Comparison of ENCODE assay signal across 1 cellular context in genomic region chr17:60036796-60037677, GRCh38.
A peak's percentile ranks its signal among the peaks of the same experiment; 100 is the strongest.
TF ChIP-seq lines count a peak whose summit lies in the region.

No MANE protein-coding gene starts in this region.

TF ChIP-seq in K562, 482 proteins besides CTCF, POLR2A, EP300 and RAD21 (continued from another document and continues in another):
- peak; percentile 43; the same call in 1 of the 2 replicates for TF ChIP-seq ZBTB33 (CRISPR knock-in tag; IDR thresholded peaks at IDR 0.05)
- TF ChIP-seq TOE1 (IDR thresholded peaks at IDR 0.05; ENCODE audit: borderline replicate concordance): 0 out of 2 replicates have a peak, but pooled peaks have one; percentile 11
- no peak for TF ChIP-seq TOE1 (CRISPR knock-in tag; IDR thresholded peaks at IDR 0.05; ENCODE audit: borderline replicate concordance, low read depth)
- TF ChIP-seq CHD7 (IDR thresholded peaks at IDR 0.05; ENCODE audit: low read depth, low read length): no peak
- no peak for TF ChIP-seq PURB (CRISPR knock-in tag; IDR thresholded peaks at IDR 0.05; ENCODE audit: low read depth)
- TF ChIP-seq E2F6 (IDR thresholded peaks at IDR 0.05; ENCODE audit: borderline replicate concordance in 1 of 2, extremely low read depth in 1 of 2, insufficient read depth in 1 of 2, insufficient read length in 1 of 2, low read depth in 1 of 2, low read length in 1 of 2, poor library complexity in 1 of 2, severe bottlenecking in 1 of 2): peak; percentile 53 to 89
- TF ChIP-seq HDAC1 (IDR thresholded peaks at IDR 0.05): no peak
- 0 out of 2 replicates have a peak, but pooled peaks have one; percentile 39 for TF ChIP-seq TCF7 (IDR thresholded peaks at IDR 0.05; ENCODE audit: borderline replicate concordance)
- TF ChIP-seq FOSL1 (tag; conservative IDR thresholded peaks at IDR 0.05): no peak
- no peak for TF ChIP-seq MYC (IDR thresholded peaks at IDR 0.05; ENCODE audit: low read depth, low read length)
- TF ChIP-seq MYC (CRISPR knock-in tag; IDR thresholded peaks at IDR 0.05; ENCODE audit: borderline replicate concordance, low read depth): no peak
- TF ChIP-seq E2F4 (CRISPR knock-in tag; IDR thresholded peaks at IDR 0.05; ENCODE audit: low read depth): no peak; the same call in 1 of the 2 replicates
- no peak for TF ChIP-seq HMG20B (CRISPR knock-in tag; IDR thresholded peaks at IDR 0.05)
- peak; percentile 31; the same call in 1 of the 2 replicates for TF ChIP-seq CXXC5 (CRISPR knock-in tag; IDR thresholded peaks at IDR 0.05)
- no peak for TF ChIP-seq TARDBP (IDR thresholded peaks at IDR 0.05)
- TF ChIP-seq FOXA3 (CRISPR knock-in tag; conservative IDR thresholded peaks at IDR 0.05 in 1 of 2, IDR thresholded peaks at IDR 0.05 in 1 of 2): peak in 1 of 2 experiments; percentile 33; a peak in 1 of 4 replicates
- 0 out of 2 replicates have a peak, but pooled peaks have one; percentile 41 for TF ChIP-seq FOXK1 (CRISPR knock-in tag; IDR thresholded peaks at IDR 0.05; ENCODE audit: borderline replicate concordance)
- peak; percentile 63; the same call in 1 of the 2 replicates for TF ChIP-seq STAG1 (CRISPR knock-in tag; IDR thresholded peaks at IDR 0.05; ENCODE audit: borderline replicate concordance)
- no peak for TF ChIP-seq ZNF764 (CRISPR knock-in tag; IDR thresholded peaks at IDR 0.05; ENCODE audit: low read depth)
- no peak for TF ChIP-seq MTA1 (IDR thresholded peaks at IDR 0.05; ENCODE audit: borderline replicate concordance)
- no peak for TF ChIP-seq ZNF408 (CRISPR knock-in tag; IDR thresholded peaks at IDR 0.05; ENCODE audit: low read depth)
- TF ChIP-seq MXI1 (IDR thresholded peaks at IDR 0.05; ENCODE audit: low read depth, low read length): no peak
- peak; percentile 29; the same call in 1 of the 2 replicates for TF ChIP-seq JUND (IDR thresholded peaks at IDR 0.05; ENCODE audit: borderline replicate concordance, low read depth, low read length)
- peak; percentile 34; the same call in 1 of the 3 replicates for TF ChIP-seq JUND (tag; IDR thresholded peaks at IDR 0.05; ENCODE audit: borderline replicate concordance, low read depth, low read length)
- no peak for TF ChIP-seq NFRKB (IDR thresholded peaks at IDR 0.05; ENCODE audit: low read depth)
- peak; percentile 19; the same call in 1 of the 2 replicates for TF ChIP-seq ATF7 (IDR thresholded peaks at IDR 0.05)
- no peak for TF ChIP-seq ZBTB9 (CRISPR knock-in tag; IDR thresholded peaks at IDR 0.05)
- TF ChIP-seq XRCC5 (IDR thresholded peaks at IDR 0.05; ENCODE audit: low read depth, low read length): 0 out of 2 replicates have a peak, but pooled peaks have one; percentile 41
- peak; percentile 36; the same call in 1 of the 2 replicates for TF ChIP-seq BCOR (IDR thresholded peaks at IDR 0.05)
- TF ChIP-seq ZNF407 (IDR thresholded peaks at IDR 0.05; ENCODE audit: low read depth): no peak
